Comparison of ENCODE assay signal across 10 cellular contexts in the genomic region with DNA sequence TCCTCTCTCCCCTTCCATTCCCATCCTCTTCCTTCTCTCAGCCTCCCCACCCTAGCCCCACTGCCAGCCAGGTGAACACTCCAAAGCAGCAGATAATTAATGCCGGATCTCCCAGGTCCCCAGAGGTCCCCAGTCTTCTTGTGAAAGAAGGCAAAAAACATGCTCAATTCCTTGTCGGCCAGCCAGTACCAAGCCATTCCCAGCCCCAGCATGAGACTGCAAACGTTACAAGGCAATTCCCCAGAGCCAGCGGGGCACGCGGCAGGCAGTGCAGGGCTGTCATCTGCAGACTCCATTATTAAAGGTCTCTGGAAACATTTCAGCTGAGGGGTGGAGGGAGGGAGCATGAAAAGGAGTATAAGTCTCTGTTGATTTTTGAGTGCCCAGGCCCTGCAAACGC.
A peak's percentile ranks its signal among the peaks of the same experiment; 100 is the strongest.
DNase-seq lines count a peak whose midpoint lies in the region; ATAC-seq and TF ChIP-seq lines count a peak whose summit lies in the region.
"Had no signal": no experiment of that assay in that cellular context is flagged by ENCODE, and none has a peak within 500 bp of the region (broad histone marks: within the 10 kb centered on the region; RNA-seq: fewer than 3 reads in every experiment).

No MANE protein-coding gene starts in this region.

- no peak overlapping the region for H3K9ac ChIP-seq in rectal smooth muscle tissue (ENCODE audit: low read length)

- no peaks in the 10 kb centered on the region for H3K9me2 ChIP-seq in DOHH2 (replicated peaks; ENCODE audit: control insufficient read depth, low read length)

- TF ChIP-seq EP300 in gastroesophageal sphincter (IDR thresholded peaks at IDR 0.05): no peak

- H3K36me3 ChIP-seq in DOHH2 (ENCODE audit: control insufficient read depth, low read length) (peaks cover 17% of the 10 kb centered on the region), gastroesophageal sphincter (no peaks in the 10 kb centered on the region), rectal smooth muscle tissue (ENCODE audit: control insufficient read depth, insufficient read depth, low read length) (no peaks in the 10 kb centered on the region)

- H3F3A ChIP-seq in DOHH2 (ENCODE audit: control insufficient read depth, insufficient read depth): peaks cover 52% of the 10 kb centered on the region

- H3K27ac ChIP-seq in DOHH2 (ENCODE audit: low read depth, low read length) (peak overlapping the region; percentile 98), gastroesophageal sphincter (peak overlapping the region; percentile 72 to 88 (median 86)), rectal smooth muscle tissue (ENCODE audit: low read depth, low read length) (peak overlapping the region; percentile 96)

- H3K27me3 ChIP-seq in DOHH2 (ENCODE audit: control insufficient read depth, low read length) (no peaks in the 10 kb centered on the region), gastroesophageal sphincter (no peaks in the 10 kb centered on the region), rectal smooth muscle tissue (ENCODE audit: control insufficient read depth, insufficient read depth, low read length) (no peaks in the 10 kb centered on the region)

- peaks cover 96% of the 10 kb centered on the region for H3K4me1 ChIP-seq in DOHH2 (ENCODE audit: control insufficient read depth, low read length)
- H3K4me1 ChIP-seq in gastroesophageal sphincter: peaks cover 8 to 92% (median 30%) of the 10 kb centered on the region in 3 donors
- peaks cover 45% of the 10 kb centered on the region for H3K4me1 ChIP-seq in rectal smooth muscle tissue (ENCODE audit: control insufficient read depth, insufficient read depth, low read length)

- ATAC-seq in gastroesophageal sphincter (peak; percentile 21), HG02588 (IDR thresholded peaks at IDR 0.05; ENCODE audit: unreplicated experiment) (no peak), HG03432 (IDR thresholded peaks at IDR 0.05; ENCODE audit: unreplicated experiment) (no peak)

- no peak overlapping the region for H3K4me3 ChIP-seq in DOHH2 (ENCODE audit: low read length)
- H3K4me3 ChIP-seq in gastroesophageal sphincter: no peak overlapping the region
- H3K4me3 ChIP-seq in rectal smooth muscle tissue (ENCODE audit: low read length): no peak overlapping the region

- 23 to 25% methylated on average over 1 to 2 of the region's 7 CpGs for WGBS in gastroesophageal sphincter (ENCODE audit: low coverage in 1 of 2), 2 donors

- no peaks in the 10 kb centered on the region for H3K9me3 ChIP-seq in DOHH2 (ENCODE audit: control insufficient read depth, insufficient read depth, low read length)
- no peaks in the 10 kb centered on the region for H3K9me3 ChIP-seq in gastroesophageal sphincter

- no peaks in the 10 kb centered on the region for H4K20me1 ChIP-seq in DOHH2 (ENCODE audit: control insufficient read depth, insufficient read depth, low read depth, low read length)

- H3K79me2 ChIP-seq in DOHH2 (ENCODE audit: control insufficient read depth, low read length): peaks cover 29% of the 10 kb centered on the region

- peak overlapping the region; percentile 80; the same call in 1 of the 2 replicates for H3K4me2 ChIP-seq in DOHH2 (ENCODE audit: low read length)

- TF ChIP-seq CTCF in DOHH2 (IDR thresholded peaks at IDR 0.05; ENCODE audit: low read depth, low read length, poor library complexity, severe bottlenecking) (no peak), gastroesophageal sphincter (IDR thresholded peaks at IDR 0.05) (no peak)

- DNase-seq in NCI-H345 (lab: John Stamatoyannopoulos, UW) (peak; percentile 71), NCI-H526 treated with DMSO at 0.1 percent for 48 hours (lab: John Stamatoyannopoulos, UW) (no peak)
- DNase-seq in activated CD4-positive, alpha-beta T cell treated with anti-CD3 and anti-CD28 coated beads for 4 hours: no peak
- DNase-seq: Karpas-422, SHP77 had no signal

- no peak for TF ChIP-seq POLR2A in gastroesophageal sphincter (IDR thresholded peaks at IDR 0.05)
